15 cellular contexts compared by ENCODE assay signal in the genomic region with DNA sequence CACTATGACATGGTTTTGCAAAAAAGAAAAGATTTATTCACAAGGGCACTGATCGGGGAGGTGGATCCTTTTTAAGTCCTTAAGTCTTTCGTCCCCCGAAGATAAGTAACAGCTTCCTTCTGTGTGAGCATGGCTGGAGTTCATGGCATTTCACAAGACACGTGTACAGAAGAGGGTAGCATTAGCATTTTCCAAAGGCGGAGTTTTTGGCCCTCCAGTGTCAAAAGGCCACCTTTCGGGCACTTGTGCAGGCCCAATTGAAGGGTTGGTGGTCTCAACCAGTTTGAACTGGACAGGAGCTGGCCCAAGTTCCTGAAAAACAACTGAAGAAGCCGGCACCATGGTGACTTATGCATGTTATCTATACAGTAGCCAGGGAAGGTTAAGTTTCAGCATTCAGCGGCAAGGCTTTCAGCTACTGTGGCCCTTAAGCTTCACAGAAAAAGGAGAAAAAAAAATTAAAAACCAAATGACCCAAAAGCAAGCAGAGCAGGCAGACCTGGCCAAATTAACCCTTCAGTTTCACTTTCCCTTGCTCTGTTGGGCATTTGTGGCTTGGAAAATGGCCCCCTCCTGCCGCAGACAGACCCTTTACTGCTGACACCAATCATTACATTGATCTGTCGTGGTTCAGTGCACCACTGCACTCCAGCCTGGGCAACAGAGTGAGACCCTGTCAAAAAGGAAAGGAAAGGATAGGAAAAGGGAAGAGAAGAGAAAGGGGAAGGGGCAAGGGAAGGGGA. TPM values are rescaled to one million over a fixed set of nuclear protein-coding genes. Genes with fewer than 3 reads are reported as not detected.
A peak's percentile ranks its signal among the peaks of the same experiment; 100 is the strongest.
DNase-seq lines count a peak whose midpoint lies in the region; ATAC-seq and TF ChIP-seq lines count a peak whose summit lies in the region.
"Had no signal": no experiment of that assay in that cellular context is flagged by ENCODE, and none has a peak within 500 bp of the region (broad histone marks: within the 10 kb centered on the region; RNA-seq: fewer than 3 reads in every experiment).

No MANE protein-coding gene starts in this region.

- peaks cover 4% of the 10 kb centered on the region; the same call in 1 of the 2 replicates for H3K36me3 Mint-ChIP-seq in WTC11

- intact Hi-C loops in aorta (cut with DNase I) = loop anchor here in 1 of 2 donors (10.0 kb wide), 1 partner anchor 282 kb away; no protein-coding TSS in a partner anchor

- H3K4me3 Mint-ChIP-seq in WTC11 = no peak overlapping the region

- POLR2A ChIA-PET in WTC11 (lab: Charles Lee) = no interaction called here

- DNase-seq in activated effector memory CD4-positive, alpha-beta T cell treated with anti-CD3 and anti-CD28 coated beads, Interleukin-2, amount 50 U/mL, for 16 hours = peak; percentile 39
- DNase-seq in activated effector memory CD4-positive, alpha-beta T cell treated with Interleukin-2 at 50 U/mL for 16 hours = no peak
- DNase-seq in WTC11 (ENCODE audit: low spot score) = no peak
- peak; percentile 20 for DNase-seq in mesenteric fat pad (ENCODE audit: low spot score)
- DNase-seq in aorta = peak; percentile 6 to 37
- no peak for DNase-seq in GM20000 (ENCODE audit: low spot score)
- no peak for DNase-seq in GOT3 (lab: John Stamatoyannopoulos, UW)
- DNase-seq: HCEC 1CT, NCI-H1092 treated with DMSO at 0.1 percent for 48 hours, NCI-H1694, SHP77 treated with DMSO at 0.1 percent for 48 hours had no signal

- TF ChIP-seq CTCF in WTC11 (IDR thresholded peaks at IDR 0.05) (no peak), GM20000 (IDR thresholded peaks at IDR 0.05; ENCODE audit: extremely low read depth, missing control alignments) (no peak)

- H3K4me1 ChIP-seq in aorta (ENCODE audit: control insufficient read depth in 1 of 2, insufficient read depth in 2 of 2, low read length in 2 of 2) = no peaks in the 10 kb centered on the region

- 65 to 69% methylated on average over 10 of the region's 10 CpGs for WGBS in aorta, 2 donors

- no peaks in the 10 kb centered on the region for H3K36me3 ChIP-seq in aorta (ENCODE audit: control insufficient read depth in 1 of 2, insufficient read depth in 2 of 2, low read length in 1 of 2)

- CTCF ChIA-PET in WTC11 (lab: Charles Lee) = interaction anchor here (0.6 to 1.1 kb wide), 2 partner anchors 202 to 847 kb away, joined by 3 to 4 read pairs; no protein-coding TSS in a partner anchor

- no peak overlapping the region for H3K27ac ChIP-seq in aorta (ENCODE audit: low read depth in 1 of 2, low read length in 2 of 2)
- H3K27ac ChIP-seq: 22Rv1; BLaER1 treated with 17β-estradiol and CSF1 and Interleukin-3, amounts not matched to agents 10 nM and 100 nM; KMS-11 had no signal

- H3K27ac Mint-ChIP-seq in WTC11 = peak overlapping the region; percentile 9; the same call in 1 of the 2 replicates

- no peak overlapping the region for H3K4me3 ChIP-seq in aorta (ENCODE audit: low read length in 2 of 2)
- H3K4me3 ChIP-seq: BLaER1 treated with 17β-estradiol and CSF1 and Interleukin-3, amounts not matched to agents 10 nM and 100 nM had no signal

- peaks cover 7% of the 10 kb centered on the region for H3K4me1 Mint-ChIP-seq in WTC11

- no peaks in the 10 kb centered on the region for H3K27me3 Mint-ChIP-seq in WTC11 (ENCODE audit: low read depth)

- no peaks in the 10 kb centered on the region for H3K27me3 ChIP-seq in aorta (ENCODE audit: control insufficient read depth in 1 of 2, insufficient read depth in 2 of 2, low read length in 1 of 2)
- H3K27me3 ChIP-seq: BLaER1 treated with 17β-estradiol and CSF1 and Interleukin-3, amounts not matched to agents 10 nM and 100 nM had no signal

- H3K9me3 Mint-ChIP-seq in WTC11 = no peaks in the 10 kb centered on the region

- H3K9me3 ChIP-seq in aorta (ENCODE audit: control insufficient read depth, low read length) = no peaks in the 10 kb centered on the region
- H3K9me3 ChIP-seq: BLaER1 treated with 17β-estradiol and CSF1 and Interleukin-3, amounts not matched to agents 10 nM and 100 nM had no signal

- ATAC-seq in WTC11 (no peak), aorta (ENCODE audit: low FRiP score) (no peak), HG02642 (IDR thresholded peaks at IDR 0.05; ENCODE audit: poor library complexity, unreplicated experiment) (no peak)

TF ChIP-seq in WTC11, 78 proteins besides CTCF, POLR2A, EP300 and RAD21:
- TF ChIP-seq ZNF121 (CRISPR knock-in tag; IDR thresholded peaks at IDR 0.05) (peak; percentile 92), ETV6 (CRISPR knock-in tag; IDR thresholded peaks at IDR 0.05) (no peak)
- TF ChIP-seq, protein P1, sequence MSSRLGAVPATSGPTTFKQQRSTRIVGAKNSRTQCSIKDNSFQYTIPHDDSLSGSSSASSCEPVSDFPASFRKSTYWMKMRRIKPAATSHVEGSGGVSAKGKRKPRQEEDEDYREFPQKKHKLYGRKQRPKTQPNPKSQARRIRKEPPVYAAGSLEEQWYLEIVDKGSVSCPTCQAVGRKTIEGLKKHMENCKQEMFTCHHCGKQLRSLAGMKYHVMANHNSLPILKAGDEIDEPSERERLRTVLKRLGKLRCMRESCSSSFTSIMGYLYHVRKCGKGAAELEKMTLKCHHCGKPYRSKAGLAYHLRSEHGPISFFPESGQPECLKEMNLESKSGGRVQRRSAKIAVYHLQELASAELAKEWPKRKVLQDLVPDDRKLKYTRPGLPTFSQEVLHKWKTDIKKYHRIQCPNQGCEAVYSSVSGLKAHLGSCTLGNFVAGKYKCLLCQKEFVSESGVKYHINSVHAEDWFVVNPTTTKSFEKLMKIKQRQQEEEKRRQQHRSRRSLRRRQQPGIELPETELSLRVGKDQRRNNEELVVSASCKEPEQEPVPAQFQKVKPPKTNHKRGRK (CRISPR knock-in tag; IDR thresholded peaks at IDR 0.05; ENCODE audit: borderline replicate concordance) = 0 out of 2 replicates have a peak, but pooled peaks have one; percentile 38

RNA-seq across cellular contexts. Expression of gene ZNF74, which starts 18.7 kb away (rescaled TPM):
- 56.5 to 62.8 TPM (median 61.7 TPM) in 3 replicates for total RNA-seq in WTC11 (2021)
- total RNA-seq in mesenteric fat pad = 5.2 TPM
- 10 to 100 TPM in 1 of 2 donors, 1 to 10 TPM in 1; 3.8 to 10.3 TPM for total RNA-seq in aorta
- polyA plus RNA-seq in aorta = 1 to 10 TPM; 2.9 to 4.6 TPM

RNA-seq across cellular contexts. Expression of gene SCARF2, which starts 25.0 kb away (rescaled TPM):
- total RNA-seq in WTC11 (2021) (17.4 to 26.3 TPM (median 17.5 TPM) in 3 replicates), mesenteric fat pad (21.1 TPM), aorta (10 to 100 TPM; 34.3 to 35.4 TPM)
- 10 to 100 TPM in 1 of 2 donors, 1 to 10 TPM in 1; 8.5 to 21.4 TPM for polyA plus RNA-seq in aorta

Comparison
In these comparisons a context has a peak if more than half of its experiments do, and no peak if none do; other contexts are left out.
1. DNase-seq: peak in activated effector memory CD4-positive, alpha-beta T cell treated with anti-CD3 and anti-CD28 coated beads, Interleukin-2, amount 50 U/mL, for 16 hours (single experiment), mesenteric fat pad (single experiment) and aorta (2 of 2); none in activated effector memory CD4-positive, alpha-beta T cell treated with Interleukin-2 at 50 U/mL for 16 hours (single experiment), WTC11 (single experiment), GM20000 (single experiment) and GOT3 (single experiment).